Comparison of ENCODE assay signal across 8 cellular contexts in the genomic region with DNA sequence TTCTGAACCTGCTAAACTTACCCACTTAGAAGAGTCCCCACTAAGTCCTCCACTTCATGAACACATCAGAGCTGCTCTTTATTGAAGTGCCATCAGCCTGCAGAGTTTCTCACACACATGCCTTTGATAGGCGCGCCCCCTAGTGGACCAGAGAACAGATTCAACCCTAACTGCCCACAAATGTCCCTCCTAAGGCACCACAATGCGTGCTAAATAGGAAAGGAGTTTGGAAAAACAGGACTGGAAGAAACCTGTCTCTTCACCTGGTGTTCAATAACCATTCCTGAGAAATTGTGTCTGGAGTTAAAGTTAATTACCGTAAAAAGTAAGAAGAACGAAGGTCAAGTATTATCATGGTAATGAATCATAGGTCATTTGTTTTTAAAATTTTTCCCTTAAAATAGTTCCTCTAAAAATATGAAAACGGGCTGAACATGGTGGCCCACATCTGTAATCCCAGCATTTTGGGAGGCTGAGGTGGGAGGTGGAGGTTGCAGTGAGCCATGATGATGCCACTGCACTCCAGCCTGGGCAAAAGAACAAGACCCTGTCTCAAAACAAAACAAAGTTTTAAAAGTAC.
DNase-seq lines count a peak whose midpoint lies in the region; ATAC-seq and TF ChIP-seq lines count a peak whose summit lies in the region.

No MANE protein-coding gene starts in this region.

- H3K9me3 ChIP-seq in OCI-LY1 (ENCODE audit: low read length) (no peaks in the 10 kb centered on the region), esophagus squamous epithelium (no peaks in the 10 kb centered on the region)

- TF ChIP-seq POLR2A in esophagus squamous epithelium (IDR thresholded peaks at IDR 0.05), result no peak

- peak; percentile 32 for DNase-seq in GM04504 (ENCODE audit: low read depth)
- DNase-seq in HT-29 (ENCODE audit: low spot score), result peak; percentile 87
- peak; percentile 66 for DNase-seq in activated T-cell treated with anti-CD3 and anti-CD28 coated beads for 4 hours
- DNase-seq in esophagus squamous epithelium (lab: John Stamatoyannopoulos, UW), result no peak
- DNase-seq in natural killer cell, result peak; percentile 73
- peak; percentile 33 for DNase-seq in stimulated activated naive B cell treated with anti-CD40 and anti-IgM and Interleukin-4, amounts not matched to agents 10 μg/mL and 1 μg/mL and 100 μg/mL, for 72 hours
- no peak for DNase-seq in mesenteric fat pad (ENCODE audit: low spot score)

- H3K4me2 ChIP-seq in OCI-LY1 (ENCODE audit: low read length), result no peak overlapping the region

- H3K27ac ChIP-seq in OCI-LY1 (ENCODE audit: low read depth, low read length, poor library complexity, severe bottlenecking), result no peak overlapping the region
- no peak overlapping the region for H3K27ac ChIP-seq in esophagus squamous epithelium

- peak; percentile 82 to 87 (median 86) for ATAC-seq in natural killer cell
- peak; percentile 78 to 83 for ATAC-seq in stimulated activated naive B cell treated with anti-CD40 and anti-IgM and Interleukin-4, amounts not matched to agents 10 μg/mL and 1 μg/mL and 100 μg/mL, for 72 hours (replicated peaks)

- no peaks in the 10 kb centered on the region for H4K20me1 ChIP-seq in OCI-LY1 (ENCODE audit: insufficient read depth, low read length)

- WGBS in esophagus squamous epithelium, 2 donors, result 34 to 42% methylated on average over 4 to 6 of the region's 6 CpGs

- TF ChIP-seq CTCF in OCI-LY1 (IDR thresholded peaks at IDR 0.05; ENCODE audit: low read length), result peak; percentile 99
- peak; percentile 67 to 87 (median 82) for TF ChIP-seq CTCF in esophagus squamous epithelium (IDR thresholded peaks at IDR 0.05)
- peak; percentile 93 for TF ChIP-seq CTCF in natural killer cell (IDR thresholded peaks at IDR 0.05)

- H3K36me3 Mint-ChIP-seq in natural killer cell, result peaks cover 14% of the 10 kb centered on the region
- H3K36me3 Mint-ChIP-seq in stimulated activated naive B cell treated with anti-CD40 and anti-IgM and Interleukin-4, amounts not matched to agents 10 μg/mL and 1 μg/mL and 100 μg/mL, for 72 hours, result peaks cover 19 to 44% of the 10 kb centered on the region in 2 donors

- no peaks in the 10 kb centered on the region for H3K27me3 Mint-ChIP-seq in natural killer cell (ENCODE audit: low read depth in 2 of 2)
- no peaks in the 10 kb centered on the region for H3K27me3 Mint-ChIP-seq in stimulated activated naive B cell treated with anti-CD40 and anti-IgM and Interleukin-4, amounts not matched to agents 10 μg/mL and 1 μg/mL and 100 μg/mL, for 72 hours

- H3K4me3 ChIP-seq in OCI-LY1 (ENCODE audit: low read depth, low read length, poor library complexity, severe bottlenecking), result no peak overlapping the region
- H3K4me3 ChIP-seq in esophagus squamous epithelium, result no peak overlapping the region

- H3K4me1 Mint-ChIP-seq in natural killer cell, result peaks cover 6 to 29% of the 10 kb centered on the region in 2 donors
- H3K4me1 Mint-ChIP-seq in stimulated activated naive B cell treated with anti-CD40 and anti-IgM and Interleukin-4, amounts not matched to agents 10 μg/mL and 1 μg/mL and 100 μg/mL, for 72 hours, result peaks cover 8 to 10% of the 10 kb centered on the region in 2 donors

- H3K27me3 ChIP-seq in OCI-LY1 (ENCODE audit: insufficient read depth, low read length) (no peaks in the 10 kb centered on the region), esophagus squamous epithelium (no peaks in the 10 kb centered on the region)

- intact Hi-C loops in esophagus squamous epithelium (cut with DNase I), result loop anchor here (10.0 kb wide), 1 partner anchor 524 kb away; no protein-coding TSS in a partner anchor
- intact Hi-C loops in natural killer cell (cut with micrococcal nuclease), result loop anchor here (1.0 to 2.0 kb wide), 3 partner anchors 712 to 880 kb away; no protein-coding TSS in a partner anchor

- H3K27ac Mint-ChIP-seq in natural killer cell, result no peak overlapping the region
- no peak overlapping the region for H3K27ac Mint-ChIP-seq in stimulated activated naive B cell treated with anti-CD40 and anti-IgM and Interleukin-4, amounts not matched to agents 10 μg/mL and 1 μg/mL and 100 μg/mL, for 72 hours

- H3K4me1 ChIP-seq in OCI-LY1 (ENCODE audit: insufficient read depth, low read length, severe bottlenecking) (peaks cover 18% of the 10 kb centered on the region), esophagus squamous epithelium (peaks cover 0 to 41% (median 25%) of the 10 kb centered on the region in 3 donors)

- H3K9me3 Mint-ChIP-seq in natural killer cell, result no peaks in the 10 kb centered on the region
- H3K9me3 Mint-ChIP-seq in stimulated activated naive B cell treated with anti-CD40 and anti-IgM and Interleukin-4, amounts not matched to agents 10 μg/mL and 1 μg/mL and 100 μg/mL, for 72 hours, result no peaks in the 10 kb centered on the region

- H3K4me3 Mint-ChIP-seq in natural killer cell, result no peak overlapping the region
- no peak overlapping the region for H3K4me3 Mint-ChIP-seq in stimulated activated naive B cell treated with anti-CD40 and anti-IgM and Interleukin-4, amounts not matched to agents 10 μg/mL and 1 μg/mL and 100 μg/mL, for 72 hours

- no peaks in the 10 kb centered on the region for H3K79me2 ChIP-seq in OCI-LY1 (ENCODE audit: insufficient read depth, low read length)

- H2AFZ ChIP-seq in OCI-LY1 (ENCODE audit: low read length), result no peak overlapping the region

- no peaks in the 10 kb centered on the region for H3K9me2 ChIP-seq in OCI-LY1 (ENCODE audit: low read depth, low read length)

- H3K36me3 ChIP-seq in OCI-LY1 (ENCODE audit: insufficient read depth, low read length) (peaks cover 74% of the 10 kb centered on the region), esophagus squamous epithelium (peaks cover 0 to 16% (median 0%) of the 10 kb centered on the region in 3 donors)

- H3F3A ChIP-seq in OCI-LY1 (ENCODE audit: insufficient read depth, low read length), result peaks cover 5% of the 10 kb centered on the region; the same call in 1 of the 2 replicates

- H3K9ac ChIP-seq in OCI-LY1 (ENCODE audit: low read length), result no peak overlapping the region

Comparison
In these comparisons a context has a peak if more than half of its experiments do, and no peak if none do; other contexts are left out.
1. DNase-seq: peak in GM04504 (single experiment), HT-29 (single experiment), activated T-cell treated with anti-CD3 and anti-CD28 coated beads for 4 hours (single experiment), natural killer cell (single experiment) and stimulated activated naive B cell treated with anti-CD40 and anti-IgM and Interleukin-4, amounts not matched to agents 10 μg/mL and 1 μg/mL and 100 μg/mL, for 72 hours (single experiment); none in esophagus squamous epithelium (single experiment) and mesenteric fat pad (single experiment).
2. Peak in every context shown above with its lines, with median percentiles within 50 percentile points of each other: CTCF ChIP-seq.